ENCODE assay signal across 1 cellular context in the genomic region with DNA sequence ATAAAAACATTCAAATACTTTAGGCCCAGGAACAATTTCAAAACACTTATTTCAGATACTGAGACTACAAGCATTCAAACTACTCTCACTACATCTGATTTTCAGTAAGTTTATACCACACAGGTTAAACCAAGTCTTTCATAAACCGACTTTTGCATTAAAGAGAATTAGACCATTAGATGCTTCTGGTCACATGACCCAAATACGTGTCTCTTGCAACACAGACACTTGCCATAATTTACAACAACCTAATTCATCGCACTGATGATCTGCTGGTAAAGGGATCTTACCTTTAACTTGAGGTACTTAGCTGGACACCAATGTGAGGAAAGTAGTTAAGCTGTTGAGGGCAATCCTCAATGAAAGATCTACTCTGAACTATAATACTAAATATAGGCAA.
TF ChIP-seq lines count a peak whose summit lies in the region.

No MANE protein-coding gene starts in this region.

TF ChIP-seq in GM12878, 131 proteins besides CTCF, POLR2A, EP300 and RAD21 (continued from another document):
- TF ChIP-seq ZBTB11 (CRISPR knock-in tag; IDR thresholded peaks at IDR 0.05): 0 out of 2 replicates have a peak, but pooled peaks have one; percentile 7
- TF ChIP-seq RAD51 (IDR thresholded peaks at IDR 0.05): peak; percentile 79; the same call in 1 of the 2 replicates
- no peak for TF ChIP-seq TAF1 (IDR thresholded peaks at IDR 0.05; ENCODE audit: borderline replicate concordance, low read depth, low read length)
